ENCODE assay signal across 8 cellular contexts in genomic region chr2:10119601-10120157, GRCh38. TPM values are rescaled to one million over a fixed set of nuclear protein-coding genes. Genes with fewer than 3 reads are reported as not detected.
DNase-seq lines count a peak whose midpoint lies in the region; ATAC-seq, FAIRE-seq and TF ChIP-seq lines count a peak whose summit lies in the region.

No MANE protein-coding gene starts in this region.

- POLR2A ChIA-PET in K562 (lab: Yijun Ruan, JAX) (interaction anchor here (0.6 to 3.6 kb wide), 8 partner anchors 9 to 160 kb away, joined by 3 to 10 read pairs (median 4); no protein-coding TSS in a partner anchor), GM10248 (lab: Yijun Ruan, JAX) (no interaction called here)

- peak overlapping the region; percentile 94 to 100 for H3K9ac ChIP-seq in K562 (ENCODE audit: insufficient read depth in 1 of 2, low read depth in 2 of 2, low read length in 2 of 2)

- peak; percentile 35 for FAIRE-seq in K562 (lab: Jason Lieb, UNC)

- BruUV-seq in K562 (replicated peaks; lab: Mats Ljungman, UMichigan): TSS peak; percentile 23

- no peaks in the 10 kb centered on the region; the same call in 1 of the 2 replicates for H4K20me1 ChIP-seq in K562 (replicated peaks; ENCODE audit: control insufficient read depth, insufficient read depth, low read length)

- TF ChIP-seq RAD21 in K562 (CRISPR knock-in tag; conservative IDR thresholded peaks at IDR 0.05 in 1 of 2, IDR thresholded peaks at IDR 0.05 in 1 of 2): no peak

- peaks cover 11 to 27% (median 18%) of the 10 kb centered on the region in 7 donors for H3K27me3 ChIP-seq in heart right ventricle
- no peaks in the 10 kb centered on the region for H3K27me3 ChIP-seq in K562 (ENCODE audit: control insufficient read depth in 2 of 2, insufficient read depth in 2 of 2, low read length in 2 of 2)
- H3K27me3 ChIP-seq in vagina: peaks cover 6% of the 10 kb centered on the region

- ATAC-seq in heart right ventricle (no peak), Right ventricle myocardium superior (ENCODE audit: poor library complexity) (no peak), K562 (no peak), GM21390 (IDR thresholded peaks at IDR 0.05; ENCODE audit: unreplicated experiment) (no peak)

- H2AFZ ChIP-seq in K562 (ENCODE audit: low read depth, low read length): peak overlapping the region; percentile 88

- H3K4me2 ChIP-seq in K562 (ENCODE audit: insufficient read depth, low read length): peak overlapping the region; percentile 95

- TF ChIP-seq EP300 in K562 (IDR thresholded peaks at IDR 0.05; ENCODE audit: low read length): no peak

- intact Hi-C loops in heart right ventricle (cut with DNase I) (loop anchor here in 7 of 10 donors (5.0 to 10.0 kb wide), 6 partner anchors 185 to 548 kb away; partner anchors contain the start of gene HPCAL1 (in 1 of the 7)), Right ventricle myocardium superior (cut with DNase I) (loop anchor here (10.0 kb wide), 1 partner anchor 545 kb away; no protein-coding TSS in a partner anchor), K562 (cut with micrococcal nuclease) (loop anchor here (5.0 kb wide), 1 partner anchor 183 kb away; the partner anchor contains the start of gene HPCAL1), vagina (cut with DNase I) (no loop called here)

- TF ChIP-seq CTCF in heart right ventricle (IDR thresholded peaks at IDR 0.05) (no peak), K562 (IDR thresholded peaks at IDR 0.05 in 2 of 3, conservative IDR thresholded peaks at IDR 0.05 in 1 of 3; ENCODE audit: insufficient read depth in 2 of 3, low read depth in 1 of 3, low read length in 3 of 3) (no peak), vagina (IDR thresholded peaks at IDR 0.05) (no peak), GM10248 (IDR thresholded peaks at IDR 0.05; ENCODE audit: control extremely low read depth, extremely low read depth, low read depth, missing control alignments) (no peak)

- H3K4me1 ChIP-seq in heart right ventricle: peaks cover 14 to 55% (median 29%) of the 10 kb centered on the region in 9 donors
- peaks cover 14 to 25% of the 10 kb centered on the region in 2 experiments for H3K4me1 ChIP-seq in K562 (replicated peaks in 1 of 2; ENCODE audit: control insufficient read depth in 2 of 2, insufficient read depth in 2 of 2, low read length in 2 of 2)
- H3K4me1 ChIP-seq in mesodermal cell (ENCODE audit: control insufficient read depth, insufficient read depth, low read length, poor library complexity, severe bottlenecking): peaks cover 10% of the 10 kb centered on the region
- H3K4me1 ChIP-seq in vagina: peaks cover 31% of the 10 kb centered on the region

- no peaks in the 10 kb centered on the region for H3K36me3 ChIP-seq in heart right ventricle
- H3K36me3 ChIP-seq in K562 (ENCODE audit: control insufficient read depth, insufficient read depth, low read length): peaks cover 17% of the 10 kb centered on the region
- H3K36me3 ChIP-seq in mesodermal cell (ENCODE audit: control insufficient read depth, insufficient read depth, low read length): peaks cover 3% of the 10 kb centered on the region
- no peaks in the 10 kb centered on the region for H3K36me3 ChIP-seq in vagina

- H3K79me2 ChIP-seq in K562 (ENCODE audit: control insufficient read depth, insufficient read depth, low read length): peaks cover 58% of the 10 kb centered on the region

- H3K4me3 ChIP-seq in heart right ventricle (peak overlapping the region in 9 of 10 donors; percentile 44 to 82 (median 65)), K562 (peak overlapping the region; percentile 84), mesodermal cell (ENCODE audit: extremely low read depth, insufficient read depth, low read length, poor library complexity, severe bottlenecking) (peak overlapping the region; percentile 70), vagina (peak overlapping the region; percentile 58 to 66)

- TF ChIP-seq POLR2A in K562 (conservative IDR thresholded peaks at IDR 0.05) (no peak), vagina (IDR thresholded peaks at IDR 0.05) (no peak)

- CTCF ChIA-PET in K562 (lab: Yijun Ruan, JAX; ENCODE audit: low intra/inter-chr PET ratio) (interaction anchor here (1.2 kb wide), 1 partner anchor 315 kb away, joined by 3 read pairs; no protein-coding TSS in a partner anchor), GM10248 (lab: Yijun Ruan, JAX) (interaction anchor here (0.8 to 5.3 kb wide), 8 partner anchors 17 to 330 kb away, joined by 3 to 30 read pairs (median 9); no protein-coding TSS in a partner anchor)

- no peaks in the 10 kb centered on the region for H3K9me1 ChIP-seq in K562 (ENCODE audit: control insufficient read depth, insufficient read depth, low read length)

- in situ Hi-C loops in K562 (cut with MboI): loop anchor here (5.0 kb wide), 1 partner anchor 318 kb away; no protein-coding TSS in a partner anchor

- H3K9me3 ChIP-seq in heart right ventricle: no peaks in the 10 kb centered on the region
- H3K9me3 ChIP-seq in K562 (replicated peaks; ENCODE audit: control insufficient read depth, insufficient read depth, low read depth, low read length): no peaks in the 10 kb centered on the region
- no peaks in the 10 kb centered on the region for H3K9me3 ChIP-seq in mesodermal cell (ENCODE audit: control insufficient read depth, low read length)
- H3K9me3 ChIP-seq in vagina: no peaks in the 10 kb centered on the region

- DNase-seq in heart right ventricle: no peak
- DNase-seq in Right ventricle myocardium superior: no peak
- peak in 1 of 4 experiments; percentile 4 for DNase-seq in K562 (ENCODE audit: extremely low read depth in 1 of 4, low spot score in 3 of 4)
- DNase-seq in vagina (ENCODE audit: extremely low spot score in 2 of 2): no peak
- no peak for DNase-seq in NCI-H748 treated with DMSO at 0.1 percent for 48 hours (lab: John Stamatoyannopoulos, UW)
- DNase-seq in GM10248 (ENCODE audit: extremely low spot score): no peak

- 78 to 80% methylated on average over 14 of the region's 14 CpGs for WGBS in heart right ventricle, 2 donors
- 27% methylated on average over 14 of the region's 14 CpGs for WGBS in K562 (ENCODE audit: insufficient coverage, low coverage, missing lambda C conversion rate)
- WGBS in mesodermal cell (ENCODE audit: insufficient coverage in 2 of 2), 2 experiments: 82 to 86% methylated on average over 10 to 11 of the region's 14 CpGs

- peak overlapping the region in 9 of 10 donors; percentile 47 to 82 (median 68) for H3K27ac ChIP-seq in heart right ventricle
- H3K27ac ChIP-seq in K562 (ENCODE audit: extremely low read depth, low read depth, low read length): peak overlapping the region; percentile 99
- H3K27ac ChIP-seq in mesodermal cell (ENCODE audit: low read depth, low read length, severe bottlenecking): peak overlapping the region; percentile 94
- H3K27ac ChIP-seq in vagina: peak overlapping the region; percentile 60

TF ChIP-seq in K562, 482 proteins besides CTCF, POLR2A, EP300 and RAD21 (continues in another document):
- no peak for TF ChIP-seq MXI1 (IDR thresholded peaks at IDR 0.05; ENCODE audit: low read depth, low read length)
- TF ChIP-seq KDM4B (IDR thresholded peaks at IDR 0.05; ENCODE audit: borderline replicate concordance in 2 of 2, low read depth in 1 of 2): no peak

RNA-seq across cellular contexts. Expression of gene RRM2, which starts 2.9 kb away (rescaled TPM):
- 10 to 100 TPM in 1 of 10 donors, 1 to 10 TPM in 5, under 1 TPM in 4; 0.08 to 18.7 (median 1.3) TPM for total RNA-seq in heart right ventricle
- under 1 TPM; 0.22 to 0.28 TPM for polyA plus RNA-seq in heart right ventricle
- 1.9 TPM for total RNA-seq in Right ventricle myocardium superior
- total RNA-seq in K562 (2011; cell fraction: chromatin; rRNA removed; ENCODE audit: low replicate concordance): 177 and 207 TPM in 2 replicates
- total RNA-seq in K562 (2011; cell fraction: nucleolus; rRNA removed): 94.9 and 117 TPM in 2 replicates
- total RNA-seq in K562 (2011; cell fraction: nucleoplasm; rRNA removed): 132 and 215 TPM in 2 replicates
- total RNA-seq in K562 (2014; rRNA removed): 241 and 276 TPM in 2 replicates
- 128 and 148 TPM in 2 replicates for total RNA-seq in K562 (2014; rRNA removed; fragmentation: Illumina TruSeq; extraction: Trizol)
- total RNA-seq in K562 (2015; rRNA removed; fragmentation: Illumina TruSeq; extraction: Trizol): 109 and 112 TPM in 2 replicates
- 244 and 253 TPM in 2 replicates for total RNA-seq in K562 (2021)
- polyA plus RNA-seq in K562 (2011; rRNA removed): 76.7 and 81.3 TPM in 2 replicates
- 37.8 and 162 TPM in 2 replicates for polyA plus RNA-seq in K562 (2011; cell fraction: cytosol; rRNA removed)
- 55.5 and 78.0 TPM in 2 replicates for polyA plus RNA-seq in K562 (2011; cell fraction: nucleus; rRNA removed)
- 138 and 149 TPM in 2 replicates for polyA plus RNA-seq in K562 (2012)
- 155 and 157 TPM in 2 replicates for polyA plus RNA-seq in K562 (2014; fragmentation: Illumina TruSeq; extraction: Trizol)
- polyA plus RNA-seq in K562 (2014; fragmentation: Nextera tagmentation; extraction: Ambion mirVana): 10 to 100 TPM; 50.1 to 50.7 TPM
- 161 and 210 TPM in 2 replicates for polyA plus RNA-seq in K562 (2014; rRNA removed)
- polyA minus RNA-seq in K562 (2011; rRNA and poly(A)+ RNA removed): 142 and 163 TPM in 2 replicates
- polyA minus RNA-seq in K562 (2011; cell fraction: cytosol; rRNA and poly(A)+ RNA removed): 82.7 and 91.7 TPM in 2 replicates
- 107 and 116 TPM in 2 replicates for polyA minus RNA-seq in K562 (2011; cell fraction: nucleus; rRNA and poly(A)+ RNA removed)
- polyA plus RNA-seq in mesodermal cell (2013, experiment 1 of 2): 102 TPM
- polyA plus RNA-seq in mesodermal cell (2013, experiment 2 of 2): 101 TPM
- 11.0 TPM for total RNA-seq in vagina

RNA-seq across cellular contexts. Expression of gene CYS1, which starts 39.5 kb away (rescaled TPM):
- total RNA-seq in heart right ventricle (1 to 10 TPM in 9 of 10 donors, under 1 TPM in 1; 0.77 to 7.2 (median 4.2) TPM), Right ventricle myocardium superior (3.6 TPM), K562 (2014; rRNA removed) (not detected in 2 replicates), K562 (2014; rRNA removed; fragmentation: Illumina TruSeq; extraction: Trizol) (not detected in 2 replicates), K562 (2015; rRNA removed; fragmentation: Illumina TruSeq; extraction: Trizol) (not detected in 2 replicates), K562 (2021) (0.11 TPM in 1 of 2 replicates, not detected in the other), vagina (13.5 TPM)
- polyA plus RNA-seq in heart right ventricle (1 to 10 TPM in 1 of 2 donors, under 1 TPM in 1; 0.38 to 1.2 TPM), K562 (2011; rRNA removed) (not detected in 2 replicates), K562 (2014; fragmentation: Illumina TruSeq; extraction: Trizol) (not detected in 2 replicates), K562 (2014; fragmentation: Nextera tagmentation; extraction: Ambion mirVana) (not detected), K562 (2014; rRNA removed) (0.13 TPM in 1 of 2 replicates, not detected in the other)
- not detected in 2 replicates for total RNA-seq in K562 (2011; cell fraction: chromatin; rRNA removed; ENCODE audit: low replicate concordance)
- not detected in 2 replicates for total RNA-seq in K562 (2011; cell fraction: nucleolus; rRNA removed)
- not detected in 2 replicates for total RNA-seq in K562 (2011; cell fraction: nucleoplasm; rRNA removed)
- polyA plus RNA-seq in K562 (2011; cell fraction: cytosol; rRNA removed): not detected in 2 replicates
- not detected in 2 replicates for polyA plus RNA-seq in K562 (2011; cell fraction: nucleus; rRNA removed)
- polyA plus RNA-seq in K562 (2012): not detected in 2 replicates
- polyA minus RNA-seq in K562 (2011; rRNA and poly(A)+ RNA removed): not detected in 2 replicates
- not detected in 2 replicates for polyA minus RNA-seq in K562 (2011; cell fraction: cytosol; rRNA and poly(A)+ RNA removed)
- polyA minus RNA-seq in K562 (2011; cell fraction: nucleus; rRNA and poly(A)+ RNA removed): not detected in 2 replicates
- 1.6 TPM for polyA plus RNA-seq in mesodermal cell (2013, experiment 1 of 2)
- 1.6 TPM for polyA plus RNA-seq in mesodermal cell (2013, experiment 2 of 2)
